In genomic region chr21:44914176-44914874, GRCh38 we compare ENCODE assay signal across 1 cellular context.
TF ChIP-seq lines count a peak whose summit lies in the region.

No MANE protein-coding gene starts in this region.

TF ChIP-seq in K562, 482 proteins besides CTCF, POLR2A, EP300 and RAD21 (continues in another document):
- TF ChIP-seq MAFK (IDR thresholded peaks at IDR 0.05; ENCODE audit: low read length) (no peak), DACH1 (IDR thresholded peaks at IDR 0.05; ENCODE audit: partially characterized antibody) (no peak), ZNF184 (CRISPR knock-in tag; IDR thresholded peaks at IDR 0.05) (no peak), MAFF (IDR thresholded peaks at IDR 0.05; ENCODE audit: low read length) (no peak), IFI16 (CRISPR knock-in tag; IDR thresholded peaks at IDR 0.05) (no peak), KDM5B (IDR thresholded peaks at IDR 0.05; ENCODE audit: insufficient replicate concordance, low read depth, low read length) (no peak), XRCC3 (IDR thresholded peaks at IDR 0.05) (no peak), DDX20 (tag; IDR thresholded peaks at IDR 0.05; ENCODE audit: low read depth) (no peak), MTA3 (IDR thresholded peaks at IDR 0.05; ENCODE audit: borderline replicate concordance) (no peak), NR2C2 (CRISPR knock-in tag; IDR thresholded peaks at IDR 0.05) (no peak), NR2C2 (tag; IDR thresholded peaks at IDR 0.05) (peak; percentile 40; the same call in 1 of the 2 replicates), HDAC2 (IDR thresholded peaks at IDR 0.05) (no peak), ZNF444 (CRISPR knock-in tag; IDR thresholded peaks at IDR 0.05) (no peak), FOXJ2 (tag; IDR thresholded peaks at IDR 0.05) (no peak), ZNF224 (CRISPR knock-in tag; IDR thresholded peaks at IDR 0.05) (no peak), FUS (optimal IDR thresholded peaks at IDR 0.05; ENCODE audit: low read depth, low read length) (no peak), NCOA6 (IDR thresholded peaks at IDR 0.05) (no peak), USF1 (CRISPR knock-in tag; IDR thresholded peaks at IDR 0.05) (no peak), SPI1 (IDR thresholded peaks at IDR 0.05; ENCODE audit: borderline replicate concordance, low read depth, low read length) (peak; percentile 33; the same call in 1 of the 2 replicates), ZBTB34 (CRISPR knock-in tag; IDR thresholded peaks at IDR 0.05) (no peak), TCFL5 (CRISPR knock-in tag; conservative IDR thresholded peaks at IDR 0.05) (no peak), JUND (IDR thresholded peaks at IDR 0.05; ENCODE audit: borderline replicate concordance, low read depth, low read length) (no peak), JUND (tag; IDR thresholded peaks at IDR 0.05; ENCODE audit: borderline replicate concordance, low read depth, low read length) (no peak), KLF6 (CRISPR knock-in tag; IDR thresholded peaks at IDR 0.05; ENCODE audit: borderline replicate concordance) (no peak), GABPB1 (CRISPR knock-in tag; IDR thresholded peaks at IDR 0.05) (no peak), ZNF316 (IDR thresholded peaks at IDR 0.05) (no peak), HMGN3 (IDR thresholded peaks at IDR 0.05; ENCODE audit: borderline replicate concordance, extremely low read depth, insufficient read length, low read depth, low read length) (no peak), HNRNPUL1 (IDR thresholded peaks at IDR 0.05; ENCODE audit: low read length) (no peak), GABPA (tag; conservative IDR thresholded peaks at IDR 0.05; ENCODE audit: low read depth) (peak; percentile 54), ZNF780A (CRISPR knock-in tag; IDR thresholded peaks at IDR 0.05) (no peak)
- TF ChIP-seq, protein P1, sequence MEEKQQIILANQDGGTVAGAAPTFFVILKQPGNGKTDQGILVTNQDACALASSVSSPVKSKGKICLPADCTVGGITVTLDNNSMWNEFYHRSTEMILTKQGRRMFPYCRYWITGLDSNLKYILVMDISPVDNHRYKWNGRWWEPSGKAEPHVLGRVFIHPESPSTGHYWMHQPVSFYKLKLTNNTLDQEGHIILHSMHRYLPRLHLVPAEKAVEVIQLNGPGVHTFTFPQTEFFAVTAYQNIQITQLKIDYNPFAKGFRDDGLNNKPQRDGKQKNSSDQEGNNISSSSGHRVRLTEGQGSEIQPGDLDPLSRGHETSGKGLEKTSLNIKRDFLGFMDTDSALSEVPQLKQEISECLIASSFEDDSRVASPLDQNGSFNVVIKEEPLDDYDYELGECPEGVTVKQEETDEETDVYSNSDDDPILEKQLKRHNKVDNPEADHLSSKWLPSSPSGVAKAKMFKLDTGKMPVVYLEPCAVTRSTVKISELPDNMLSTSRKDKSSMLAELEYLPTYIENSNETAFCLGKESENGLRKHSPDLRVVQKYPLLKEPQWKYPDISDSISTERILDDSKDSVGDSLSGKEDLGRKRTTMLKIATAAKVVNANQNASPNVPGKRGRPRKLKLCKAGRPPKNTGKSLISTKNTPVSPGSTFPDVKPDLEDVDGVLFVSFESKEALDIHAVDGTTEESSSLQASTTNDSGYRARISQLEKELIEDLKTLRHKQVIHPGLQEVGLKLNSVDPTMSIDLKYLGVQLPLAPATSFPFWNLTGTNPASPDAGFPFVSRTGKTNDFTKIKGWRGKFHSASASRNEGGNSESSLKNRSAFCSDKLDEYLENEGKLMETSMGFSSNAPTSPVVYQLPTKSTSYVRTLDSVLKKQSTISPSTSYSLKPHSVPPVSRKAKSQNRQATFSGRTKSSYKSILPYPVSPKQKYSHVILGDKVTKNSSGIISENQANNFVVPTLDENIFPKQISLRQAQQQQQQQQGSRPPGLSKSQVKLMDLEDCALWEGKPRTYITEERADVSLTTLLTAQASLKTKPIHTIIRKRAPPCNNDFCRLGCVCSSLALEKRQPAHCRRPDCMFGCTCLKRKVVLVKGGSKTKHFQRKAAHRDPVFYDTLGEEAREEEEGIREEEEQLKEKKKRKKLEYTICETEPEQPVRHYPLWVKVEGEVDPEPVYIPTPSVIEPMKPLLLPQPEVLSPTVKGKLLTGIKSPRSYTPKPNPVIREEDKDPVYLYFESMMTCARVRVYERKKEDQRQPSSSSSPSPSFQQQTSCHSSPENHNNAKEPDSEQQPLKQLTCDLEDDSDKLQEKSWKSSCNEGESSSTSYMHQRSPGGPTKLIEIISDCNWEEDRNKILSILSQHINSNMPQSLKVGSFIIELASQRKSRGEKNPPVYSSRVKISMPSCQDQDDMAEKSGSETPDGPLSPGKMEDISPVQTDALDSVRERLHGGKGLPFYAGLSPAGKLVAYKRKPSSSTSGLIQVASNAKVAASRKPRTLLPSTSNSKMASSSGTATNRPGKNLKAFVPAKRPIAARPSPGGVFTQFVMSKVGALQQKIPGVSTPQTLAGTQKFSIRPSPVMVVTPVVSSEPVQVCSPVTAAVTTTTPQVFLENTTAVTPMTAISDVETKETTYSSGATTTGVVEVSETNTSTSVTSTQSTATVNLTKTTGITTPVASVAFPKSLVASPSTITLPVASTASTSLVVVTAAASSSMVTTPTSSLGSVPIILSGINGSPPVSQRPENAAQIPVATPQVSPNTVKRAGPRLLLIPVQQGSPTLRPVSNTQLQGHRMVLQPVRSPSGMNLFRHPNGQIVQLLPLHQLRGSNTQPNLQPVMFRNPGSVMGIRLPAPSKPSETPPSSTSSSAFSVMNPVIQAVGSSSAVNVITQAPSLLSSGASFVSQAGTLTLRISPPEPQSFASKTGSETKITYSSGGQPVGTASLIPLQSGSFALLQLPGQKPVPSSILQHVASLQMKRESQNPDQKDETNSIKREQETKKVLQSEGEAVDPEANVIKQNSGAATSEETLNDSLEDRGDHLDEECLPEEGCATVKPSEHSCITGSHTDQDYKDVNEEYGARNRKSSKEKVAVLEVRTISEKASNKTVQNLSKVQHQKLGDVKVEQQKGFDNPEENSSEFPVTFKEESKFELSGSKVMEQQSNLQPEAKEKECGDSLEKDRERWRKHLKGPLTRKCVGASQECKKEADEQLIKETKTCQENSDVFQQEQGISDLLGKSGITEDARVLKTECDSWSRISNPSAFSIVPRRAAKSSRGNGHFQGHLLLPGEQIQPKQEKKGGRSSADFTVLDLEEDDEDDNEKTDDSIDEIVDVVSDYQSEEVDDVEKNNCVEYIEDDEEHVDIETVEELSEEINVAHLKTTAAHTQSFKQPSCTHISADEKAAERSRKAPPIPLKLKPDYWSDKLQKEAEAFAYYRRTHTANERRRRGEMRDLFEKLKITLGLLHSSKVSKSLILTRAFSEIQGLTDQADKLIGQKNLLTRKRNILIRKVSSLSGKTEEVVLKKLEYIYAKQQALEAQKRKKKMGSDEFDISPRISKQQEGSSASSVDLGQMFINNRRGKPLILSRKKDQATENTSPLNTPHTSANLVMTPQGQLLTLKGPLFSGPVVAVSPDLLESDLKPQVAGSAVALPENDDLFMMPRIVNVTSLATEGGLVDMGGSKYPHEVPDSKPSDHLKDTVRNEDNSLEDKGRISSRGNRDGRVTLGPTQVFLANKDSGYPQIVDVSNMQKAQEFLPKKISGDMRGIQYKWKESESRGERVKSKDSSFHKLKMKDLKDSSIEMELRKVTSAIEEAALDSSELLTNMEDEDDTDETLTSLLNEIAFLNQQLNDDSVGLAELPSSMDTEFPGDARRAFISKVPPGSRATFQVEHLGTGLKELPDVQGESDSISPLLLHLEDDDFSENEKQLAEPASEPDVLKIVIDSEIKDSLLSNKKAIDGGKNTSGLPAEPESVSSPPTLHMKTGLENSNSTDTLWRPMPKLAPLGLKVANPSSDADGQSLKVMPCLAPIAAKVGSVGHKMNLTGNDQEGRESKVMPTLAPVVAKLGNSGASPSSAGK (IDR thresholded peaks at IDR 0.05) = no peak
- TF ChIP-seq, protein P2, sequence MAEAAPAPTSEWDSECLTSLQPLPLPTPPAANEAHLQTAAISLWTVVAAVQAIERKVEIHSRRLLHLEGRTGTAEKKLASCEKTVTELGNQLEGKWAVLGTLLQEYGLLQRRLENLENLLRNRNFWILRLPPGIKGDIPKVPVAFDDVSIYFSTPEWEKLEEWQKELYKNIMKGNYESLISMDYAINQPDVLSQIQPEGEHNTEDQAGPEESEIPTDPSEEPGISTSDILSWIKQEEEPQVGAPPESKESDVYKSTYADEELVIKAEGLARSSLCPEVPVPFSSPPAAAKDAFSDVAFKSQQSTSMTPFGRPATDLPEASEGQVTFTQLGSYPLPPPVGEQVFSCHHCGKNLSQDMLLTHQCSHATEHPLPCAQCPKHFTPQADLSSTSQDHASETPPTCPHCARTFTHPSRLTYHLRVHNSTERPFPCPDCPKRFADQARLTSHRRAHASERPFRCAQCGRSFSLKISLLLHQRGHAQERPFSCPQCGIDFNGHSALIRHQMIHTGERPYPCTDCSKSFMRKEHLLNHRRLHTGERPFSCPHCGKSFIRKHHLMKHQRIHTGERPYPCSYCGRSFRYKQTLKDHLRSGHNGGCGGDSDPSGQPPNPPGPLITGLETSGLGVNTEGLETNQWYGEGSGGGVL (CRISPR knock-in tag; IDR thresholded peaks at IDR 0.05) = no peak
- TF ChIP-seq, protein P3, sequence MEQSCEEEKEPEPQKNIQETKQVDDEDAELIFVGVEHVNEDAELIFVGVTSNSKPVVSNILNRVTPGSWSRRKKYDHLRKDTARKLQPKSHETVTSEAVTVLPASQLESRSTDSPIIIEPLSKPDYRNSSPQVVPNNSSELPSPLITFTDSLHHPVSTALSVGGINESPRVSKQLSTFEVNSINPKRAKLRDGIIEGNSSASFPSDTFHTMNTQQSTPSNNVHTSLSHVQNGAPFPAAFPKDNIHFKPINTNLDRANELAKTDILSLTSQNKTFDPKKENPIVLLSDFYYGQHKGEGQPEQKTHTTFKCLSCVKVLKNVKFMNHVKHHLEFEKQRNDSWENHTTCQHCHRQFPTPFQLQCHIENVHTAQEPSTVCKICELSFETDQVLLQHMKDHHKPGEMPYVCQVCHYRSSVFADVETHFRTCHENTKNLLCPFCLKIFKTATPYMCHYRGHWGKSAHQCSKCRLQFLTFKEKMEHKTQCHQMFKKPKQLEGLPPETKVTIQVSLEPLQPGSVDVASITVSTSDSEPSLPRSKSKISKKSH (CRISPR knock-in tag; IDR thresholded peaks at IDR 0.05) = no peak
- TF ChIP-seq, protein P4, sequence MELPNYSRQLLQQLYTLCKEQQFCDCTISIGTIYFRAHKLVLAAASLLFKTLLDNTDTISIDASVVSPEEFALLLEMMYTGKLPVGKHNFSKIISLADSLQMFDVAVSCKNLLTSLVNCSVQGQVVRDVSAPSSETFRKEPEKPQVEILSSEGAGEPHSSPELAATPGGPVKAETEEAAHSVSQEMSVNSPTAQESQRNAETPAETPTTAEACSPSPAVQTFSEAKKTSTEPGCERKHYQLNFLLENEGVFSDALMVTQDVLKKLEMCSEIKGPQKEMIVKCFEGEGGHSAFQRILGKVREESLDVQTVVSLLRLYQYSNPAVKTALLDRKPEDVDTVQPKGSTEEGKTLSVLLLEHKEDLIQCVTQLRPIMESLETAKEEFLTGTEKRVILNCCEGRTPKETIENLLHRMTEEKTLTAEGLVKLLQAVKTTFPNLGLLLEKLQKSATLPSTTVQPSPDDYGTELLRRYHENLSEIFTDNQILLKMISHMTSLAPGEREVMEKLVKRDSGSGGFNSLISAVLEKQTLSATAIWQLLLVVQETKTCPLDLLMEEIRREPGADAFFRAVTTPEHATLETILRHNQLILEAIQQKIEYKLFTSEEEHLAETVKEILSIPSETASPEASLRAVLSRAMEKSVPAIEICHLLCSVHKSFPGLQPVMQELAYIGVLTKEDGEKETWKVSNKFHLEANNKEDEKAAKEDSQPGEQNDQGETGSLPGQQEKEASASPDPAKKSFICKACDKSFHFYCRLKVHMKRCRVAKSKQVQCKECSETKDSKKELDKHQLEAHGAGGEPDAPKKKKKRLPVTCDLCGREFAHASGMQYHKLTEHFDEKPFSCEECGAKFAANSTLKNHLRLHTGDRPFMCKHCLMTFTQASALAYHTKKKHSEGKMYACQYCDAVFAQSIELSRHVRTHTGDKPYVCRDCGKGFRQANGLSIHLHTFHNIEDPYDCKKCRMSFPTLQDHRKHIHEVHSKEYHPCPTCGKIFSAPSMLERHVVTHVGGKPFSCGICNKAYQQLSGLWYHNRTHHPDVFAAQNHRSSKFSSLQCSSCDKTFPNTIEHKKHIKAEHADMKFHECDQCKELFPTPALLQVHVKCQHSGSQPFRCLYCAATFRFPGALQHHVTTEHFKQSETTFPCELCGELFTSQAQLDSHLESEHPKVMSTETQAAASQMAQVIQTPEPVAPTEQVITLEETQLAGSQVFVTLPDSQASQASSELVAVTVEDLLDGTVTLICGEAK (IDR thresholded peaks at IDR 0.05) = peak; percentile 58; the same call in 1 of the 2 replicates
- TF ChIP-seq, protein P4 (CRISPR knock-in tag; IDR thresholded peaks at IDR 0.05) = no peak
